ENCODE assay signal across 8 cellular contexts in the genomic region with DNA sequence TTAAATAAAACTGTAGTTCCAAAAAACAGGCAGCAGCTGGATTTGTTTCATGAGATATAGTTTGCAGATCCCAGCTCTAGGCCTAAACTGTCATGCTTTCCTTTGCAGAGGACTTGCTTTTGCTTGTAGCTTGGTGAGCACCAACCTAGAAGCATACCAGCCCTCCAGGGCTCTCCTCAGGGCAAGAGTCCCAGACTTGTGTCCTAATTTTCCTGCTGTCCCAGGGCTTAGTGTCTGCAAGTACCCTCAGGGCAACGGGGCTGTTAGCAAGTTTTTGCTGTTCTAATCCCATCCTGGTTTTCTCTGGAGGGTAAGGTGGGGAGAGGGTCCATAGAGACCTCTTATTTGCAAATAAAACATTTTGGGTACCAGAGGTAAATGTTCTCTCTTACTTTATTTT.
"Had no signal": no experiment of that assay in that cellular context is flagged by ENCODE, and none has a peak within 500 bp of the region (broad histone marks: within the 10 kb centered on the region; RNA-seq: fewer than 3 reads in every experiment).

No MANE protein-coding gene starts in this region.

- H3K4me1 ChIP-seq: HAP-1 had no signal

- H2AFZ ChIP-seq: GM23248, GM23338 had no signal

- H3K27ac ChIP-seq: GM23248 had no signal

- H3K4me3 ChIP-seq: GM23248, GM23338, HAP-1 had no signal

- H3K9ac ChIP-seq: GM23248 had no signal

- H3K4me2 ChIP-seq: GM23338 had no signal

- H3K36me3 ChIP-seq: HAP-1 had no signal

- DNase-seq: GM23248, GOT3, H7, H9, HCEC 1CT, HFFc6 had no signal

- H3K9me3 ChIP-seq: HAP-1 had no signal
